Comparison of ENCODE assay signal across 1 cellular context in the genomic region with DNA sequence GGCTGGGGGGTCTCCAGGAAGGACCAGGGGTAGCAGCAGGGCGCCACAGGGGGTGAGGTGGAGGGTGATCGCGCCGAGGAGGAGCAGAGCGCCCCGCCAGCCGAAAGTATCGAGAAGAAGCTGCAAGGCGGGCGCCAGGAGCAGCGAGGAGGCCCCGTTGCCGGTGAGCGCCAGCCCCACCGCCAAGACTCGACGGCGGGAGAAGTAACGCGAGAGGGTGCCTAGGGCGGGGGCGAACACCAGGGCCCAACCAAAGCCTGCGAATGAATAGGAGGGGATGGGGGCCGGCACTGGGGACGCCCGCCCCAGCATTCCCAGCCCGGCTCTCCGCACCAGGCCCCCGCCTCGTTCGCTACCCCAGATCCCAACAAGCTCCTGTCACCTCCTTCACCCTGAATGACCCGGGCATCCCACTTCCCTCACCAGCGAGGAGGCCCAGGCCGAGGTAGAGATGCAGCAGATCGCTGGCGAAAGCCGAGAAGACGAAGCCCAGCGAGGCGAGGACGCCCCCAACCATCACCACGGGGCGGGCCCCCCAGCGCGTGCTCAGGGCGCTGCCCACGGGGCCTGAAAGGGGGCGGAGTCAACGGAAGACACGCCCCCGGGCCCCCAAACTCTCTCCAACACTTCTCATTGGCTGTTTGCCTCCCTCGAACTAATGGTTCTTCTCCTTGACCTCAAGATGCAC.
TF ChIP-seq lines count a peak whose summit lies in the region.

No MANE protein-coding gene starts in this region.

TF ChIP-seq in SK-N-SH, 30 proteins besides CTCF, POLR2A, EP300 and RAD21 (continued from another document):
- TF ChIP-seq, protein P1, sequence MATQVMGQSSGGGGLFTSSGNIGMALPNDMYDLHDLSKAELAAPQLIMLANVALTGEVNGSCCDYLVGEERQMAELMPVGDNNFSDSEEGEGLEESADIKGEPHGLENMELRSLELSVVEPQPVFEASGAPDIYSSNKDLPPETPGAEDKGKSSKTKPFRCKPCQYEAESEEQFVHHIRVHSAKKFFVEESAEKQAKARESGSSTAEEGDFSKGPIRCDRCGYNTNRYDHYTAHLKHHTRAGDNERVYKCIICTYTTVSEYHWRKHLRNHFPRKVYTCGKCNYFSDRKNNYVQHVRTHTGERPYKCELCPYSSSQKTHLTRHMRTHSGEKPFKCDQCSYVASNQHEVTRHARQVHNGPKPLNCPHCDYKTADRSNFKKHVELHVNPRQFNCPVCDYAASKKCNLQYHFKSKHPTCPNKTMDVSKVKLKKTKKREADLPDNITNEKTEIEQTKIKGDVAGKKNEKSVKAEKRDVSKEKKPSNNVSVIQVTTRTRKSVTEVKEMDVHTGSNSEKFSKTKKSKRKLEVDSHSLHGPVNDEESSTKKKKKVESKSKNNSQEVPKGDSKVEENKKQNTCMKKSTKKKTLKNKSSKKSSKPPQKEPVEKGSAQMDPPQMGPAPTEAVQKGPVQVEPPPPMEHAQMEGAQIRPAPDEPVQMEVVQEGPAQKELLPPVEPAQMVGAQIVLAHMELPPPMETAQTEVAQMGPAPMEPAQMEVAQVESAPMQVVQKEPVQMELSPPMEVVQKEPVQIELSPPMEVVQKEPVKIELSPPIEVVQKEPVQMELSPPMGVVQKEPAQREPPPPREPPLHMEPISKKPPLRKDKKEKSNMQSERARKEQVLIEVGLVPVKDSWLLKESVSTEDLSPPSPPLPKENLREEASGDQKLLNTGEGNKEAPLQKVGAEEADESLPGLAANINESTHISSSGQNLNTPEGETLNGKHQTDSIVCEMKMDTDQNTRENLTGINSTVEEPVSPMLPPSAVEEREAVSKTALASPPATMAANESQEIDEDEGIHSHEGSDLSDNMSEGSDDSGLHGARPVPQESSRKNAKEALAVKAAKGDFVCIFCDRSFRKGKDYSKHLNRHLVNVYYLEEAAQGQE (IDR thresholded peaks at IDR 0.05; ENCODE audit: low read depth, low read length): no peak
- TF ChIP-seq, protein P2, sequence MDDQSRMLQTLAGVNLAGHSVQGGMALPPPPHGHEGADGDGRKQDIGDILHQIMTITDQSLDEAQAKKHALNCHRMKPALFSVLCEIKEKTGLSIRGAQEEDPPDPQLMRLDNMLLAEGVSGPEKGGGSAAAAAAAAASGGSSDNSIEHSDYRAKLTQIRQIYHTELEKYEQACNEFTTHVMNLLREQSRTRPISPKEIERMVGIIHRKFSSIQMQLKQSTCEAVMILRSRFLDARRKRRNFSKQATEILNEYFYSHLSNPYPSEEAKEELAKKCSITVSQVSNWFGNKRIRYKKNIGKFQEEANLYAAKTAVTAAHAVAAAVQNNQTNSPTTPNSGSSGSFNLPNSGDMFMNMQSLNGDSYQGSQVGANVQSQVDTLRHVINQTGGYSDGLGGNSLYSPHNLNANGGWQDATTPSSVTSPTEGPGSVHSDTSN (IDR thresholded peaks at IDR 0.05): no peak
- TF ChIP-seq JUND (IDR thresholded peaks at IDR 0.05) (no peak), MEF2A (IDR thresholded peaks at IDR 0.05; ENCODE audit: borderline replicate concordance, low read depth) (no peak)
